8 cellular contexts compared by ENCODE assay signal in the genomic region with DNA sequence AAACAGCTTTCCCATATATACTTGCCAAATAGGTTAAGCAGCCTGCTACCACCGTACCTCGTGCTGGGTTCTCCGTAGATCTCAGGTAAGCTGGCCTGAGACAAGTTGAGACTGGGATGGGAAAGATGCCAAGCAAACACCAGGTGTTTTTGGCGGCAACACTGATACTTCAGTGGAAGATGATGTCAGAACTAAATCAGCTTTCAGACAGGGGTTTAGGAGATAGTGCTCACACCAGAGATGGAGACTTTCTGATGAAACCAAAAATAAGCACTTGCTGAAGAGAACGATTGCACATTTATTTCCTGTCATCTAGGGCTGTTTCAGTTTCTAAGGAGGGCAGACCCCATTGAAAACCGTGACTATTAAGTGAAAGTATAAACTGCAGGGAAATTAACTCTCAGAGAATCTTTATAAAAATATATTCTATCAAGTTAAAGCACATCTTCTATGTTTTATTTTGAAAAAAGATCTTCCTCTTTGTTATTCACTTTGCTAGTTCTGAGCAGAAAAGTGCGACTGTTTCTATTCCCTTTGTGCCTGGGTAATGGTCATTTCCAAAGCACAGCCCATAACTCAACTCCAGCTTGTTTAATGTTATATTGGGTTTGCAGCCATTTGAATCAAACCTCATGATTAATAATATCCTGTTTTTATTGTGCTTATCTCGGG.
DNase-seq lines count a peak whose midpoint lies in the region; ATAC-seq and TF ChIP-seq lines count a peak whose summit lies in the region.

No MANE protein-coding gene starts in this region.

- H3K36me3 ChIP-seq in vagina = no peaks in the 10 kb centered on the region

- peak overlapping the region in 1 of 10 donors; percentile 67 for H3K27ac Mint-ChIP-seq in naive thymus-derived CD8-positive, alpha-beta T cell
- H3K27ac Mint-ChIP-seq in endothelial cell (ENCODE audit: unreplicated experiment) = no peak overlapping the region

- ATAC-seq in activated CD4-positive, CD25-positive, alpha-beta regulatory T cell treated with anti-CD3 and anti-CD28 coated beads, Interleukin-2, amount 50 U/mL, for 24 hours = peak; percentile 75 to 85
- peak; percentile 100 for ATAC-seq in HG02642 (IDR thresholded peaks at IDR 0.05; ENCODE audit: poor library complexity, unreplicated experiment)
- ATAC-seq in naive thymus-derived CD8-positive, alpha-beta T cell = no peak

- H3K9me3 Mint-ChIP-seq in naive thymus-derived CD8-positive, alpha-beta T cell = no peaks in the 10 kb centered on the region
- no peaks in the 10 kb centered on the region for H3K9me3 Mint-ChIP-seq in endothelial cell (ENCODE audit: unreplicated experiment)

- H3K4me1 ChIP-seq in vagina = no peaks in the 10 kb centered on the region

- no peaks in the 10 kb centered on the region for H3K27me3 ChIP-seq in vagina

- peaks cover 0 to 6% (median 0%) of the 10 kb centered on the region in 5 donors for H3K27me3 Mint-ChIP-seq in naive thymus-derived CD8-positive, alpha-beta T cell
- no peaks in the 10 kb centered on the region for H3K27me3 Mint-ChIP-seq in endothelial cell (ENCODE audit: unreplicated experiment)

- TF ChIP-seq POLR2A in vagina (IDR thresholded peaks at IDR 0.05) = no peak

- no peak for TF ChIP-seq CTCF in choroid plexus epithelial cell (conservative IDR thresholded peaks at IDR 0.05; ENCODE audit: low read depth, low read length)
- no peak for TF ChIP-seq CTCF in endothelial cell (IDR thresholded peaks at IDR 0.05; ENCODE audit: unreplicated experiment)
- TF ChIP-seq CTCF in vagina (IDR thresholded peaks at IDR 0.05) = no peak

- H3K9me3 ChIP-seq in vagina = no peaks in the 10 kb centered on the region

- DNase-seq in activated CD4-positive, CD25-positive, alpha-beta regulatory T cell treated with anti-CD3 and anti-CD28 coated beads, Interleukin-2, amount 50 U/mL, for 72 hours = no peak
- DNase-seq in NCI-H146 treated with DMSO at 0.1 percent for 48 hours (lab: John Stamatoyannopoulos, UW; ENCODE audit: unreplicated experiment) (peak; percentile 72), choroid plexus epithelial cell (ENCODE audit: low read depth) (peak; percentile 30), endothelial cell (ENCODE audit: low spot score) (no peak), vagina (ENCODE audit: extremely low spot score in 2 of 2) (no peak)
- no peak for DNase-seq in naive thymus-derived CD8-positive, alpha-beta T cell

- H3K27ac ChIP-seq in vagina = no peak overlapping the region

- H3K4me3 Mint-ChIP-seq in naive thymus-derived CD8-positive, alpha-beta T cell = peak overlapping the region in 3 of 10 donors; percentile 15 to 79 (median 48)
- no peak overlapping the region for H3K4me3 Mint-ChIP-seq in endothelial cell (ENCODE audit: unreplicated experiment)

- H3K4me3 ChIP-seq in choroid plexus epithelial cell (ENCODE audit: low read depth, low read length) = no peak overlapping the region
- H3K4me3 ChIP-seq in vagina = no peak overlapping the region

- H3K36me3 Mint-ChIP-seq in naive thymus-derived CD8-positive, alpha-beta T cell = no peaks in the 10 kb centered on the region
- no peaks in the 10 kb centered on the region for H3K36me3 Mint-ChIP-seq in endothelial cell (ENCODE audit: low read depth, unreplicated experiment)

- intact Hi-C loops in vagina (cut with DNase I) = no loop called here

- peaks cover 0 to 12% (median 2%) of the 10 kb centered on the region in 4 donors for H3K4me1 Mint-ChIP-seq in naive thymus-derived CD8-positive, alpha-beta T cell
- peaks cover 8% of the 10 kb centered on the region for H3K4me1 Mint-ChIP-seq in endothelial cell (ENCODE audit: unreplicated experiment)

- POLR2A ChIA-PET in naive thymus-derived CD8-positive, alpha-beta T cell (lab: Charles Lee) = no interaction called here

Comparison
In these comparisons a context has a peak if more than half of its experiments do, and no peak if none do; other contexts are left out.
1. ATAC-seq: peak in activated CD4-positive, CD25-positive, alpha-beta regulatory T cell treated with anti-CD3 and anti-CD28 coated beads, Interleukin-2, amount 50 U/mL, for 24 hours (2 of 2) and HG02642 (single experiment); none in naive thymus-derived CD8-positive, alpha-beta T cell (0 of 2).
2. DNase-seq: peak in NCI-H146 treated with DMSO at 0.1 percent for 48 hours (single experiment) and choroid plexus epithelial cell (single experiment); none in activated CD4-positive, CD25-positive, alpha-beta regulatory T cell treated with anti-CD3 and anti-CD28 coated beads, Interleukin-2, amount 50 U/mL, for 72 hours (single experiment), naive thymus-derived CD8-positive, alpha-beta T cell (0 of 10), endothelial cell (single experiment) and vagina (0 of 2).